Comparison of ENCODE assay signal across 8 cellular contexts in the genomic region with DNA sequence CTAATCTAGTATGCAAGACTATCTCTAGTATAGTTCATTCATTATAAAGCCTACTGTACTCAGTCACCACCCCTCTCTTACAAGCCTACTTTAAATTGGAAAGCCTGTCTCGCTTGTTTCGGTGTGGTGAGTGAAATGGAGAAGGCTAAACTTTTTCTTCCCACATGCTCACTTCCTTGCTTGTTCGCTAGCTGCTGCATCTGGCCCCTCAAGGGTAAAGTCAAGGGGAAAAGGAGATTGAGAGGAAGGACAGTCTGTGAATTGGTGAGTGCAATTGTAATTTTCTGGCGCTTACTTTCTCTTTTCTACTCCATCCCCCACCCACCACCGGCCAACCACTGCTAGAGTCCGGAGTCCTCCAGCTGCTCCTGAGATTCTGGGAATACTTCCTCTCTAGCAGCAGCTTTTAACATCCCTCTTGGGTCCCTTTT. TPM values are rescaled to one million over a fixed set of nuclear protein-coding genes. Genes with fewer than 3 reads are reported as not detected.
DNase-seq lines count a peak whose midpoint lies in the region; ATAC-seq and TF ChIP-seq lines count a peak whose summit lies in the region.

No MANE protein-coding gene starts in this region.

- H3K27me3 Mint-ChIP-seq in activated CD4-positive, alpha-beta T cell treated with anti-CD3 and anti-CD28 coated beads for 36 hours = no peaks in the 10 kb centered on the region
- no peaks in the 10 kb centered on the region for H3K27me3 Mint-ChIP-seq in activated CD4-positive, alpha-beta memory T cell treated with anti-CD3 and anti-CD28 coated beads for 36 hours
- no peaks in the 10 kb centered on the region for H3K27me3 Mint-ChIP-seq in stimulated activated memory B cell treated with anti-CD40 and anti-IgM and Interleukin-4, amounts not matched to agents 10 μg/mL and 1 μg/mL and 100 μg/mL, for 72 hours

- CTCF ChIA-PET in activated CD4-positive, alpha-beta T cell treated with anti-CD3 and anti-CD28 coated beads for 36 hours (lab: Charles Lee) = interaction anchor here (0.8 to 0.9 kb wide), 2 partner anchors 11 to 12 kb away, joined by 3 to 4 read pairs; no protein-coding TSS in a partner anchor
- CTCF ChIA-PET in activated CD4-positive, alpha-beta memory T cell treated with anti-CD3 and anti-CD28 coated beads for 36 hours (lab: Charles Lee) = interaction anchor here (4.2 kb wide), 1 partner anchor 12 kb away, joined by 25 read pairs; the partner anchor contains the start of gene ARAP2

- intact Hi-C loops in activated CD4-positive, alpha-beta T cell treated with anti-CD3 and anti-CD28 coated beads for 36 hours (cut with DNase I, micrococcal nuclease) = no loop called here
- intact Hi-C loops in activated CD4-positive, alpha-beta memory T cell treated with anti-CD3 and anti-CD28 coated beads for 36 hours (cut with micrococcal nuclease) = loop anchor here (1.0 kb wide), 1 partner anchor 8 kb away; no protein-coding TSS in a partner anchor

- H3K27ac Mint-ChIP-seq in activated CD4-positive, alpha-beta T cell treated with anti-CD3 and anti-CD28 coated beads for 36 hours = peak overlapping the region; percentile 82
- peak overlapping the region; percentile 82 for H3K27ac Mint-ChIP-seq in activated CD4-positive, alpha-beta memory T cell treated with anti-CD3 and anti-CD28 coated beads for 36 hours
- H3K27ac Mint-ChIP-seq in stimulated activated memory B cell treated with anti-CD40 and anti-IgM and Interleukin-4, amounts not matched to agents 10 μg/mL and 1 μg/mL and 100 μg/mL, for 72 hours = peak overlapping the region; percentile 95

- peak overlapping the region; percentile 37 for H3K4me3 Mint-ChIP-seq in activated CD4-positive, alpha-beta T cell treated with anti-CD3 and anti-CD28 coated beads for 36 hours
- peak overlapping the region; percentile 71 for H3K4me3 Mint-ChIP-seq in activated CD4-positive, alpha-beta memory T cell treated with anti-CD3 and anti-CD28 coated beads for 36 hours
- H3K4me3 Mint-ChIP-seq in stimulated activated memory B cell treated with anti-CD40 and anti-IgM and Interleukin-4, amounts not matched to agents 10 μg/mL and 1 μg/mL and 100 μg/mL, for 72 hours = peak overlapping the region; percentile 71

- no peak for TF ChIP-seq CTCF in omental fat pad (IDR thresholded peaks at IDR 0.05)

- peaks cover 39% of the 10 kb centered on the region for H3K4me1 Mint-ChIP-seq in activated CD4-positive, alpha-beta T cell treated with anti-CD3 and anti-CD28 coated beads for 36 hours
- peaks cover 42% of the 10 kb centered on the region for H3K4me1 Mint-ChIP-seq in activated CD4-positive, alpha-beta memory T cell treated with anti-CD3 and anti-CD28 coated beads for 36 hours (ENCODE audit: low read depth)
- peaks cover 35% of the 10 kb centered on the region for H3K4me1 Mint-ChIP-seq in stimulated activated memory B cell treated with anti-CD40 and anti-IgM and Interleukin-4, amounts not matched to agents 10 μg/mL and 1 μg/mL and 100 μg/mL, for 72 hours

- DNase-seq in activated CD4-positive, alpha-beta T cell treated with anti-CD3 and anti-CD28 coated beads for 36 hours = peak; percentile 34
- DNase-seq in activated CD4-positive, alpha-beta T cell treated with anti-CD3 and anti-CD28 coated beads, Interleukin-2, amount 50 U/mL, for 1 hour = no peak
- DNase-seq in activated CD4-positive, alpha-beta memory T cell treated with anti-CD3 and anti-CD28 coated beads for 36 hours = peak; percentile 50
- DNase-seq in KG1 (lab: John Stamatoyannopoulos, UW) (no peak), omental fat pad (ENCODE audit: low spot score) (no peak), NCI-H2081 (lab: John Stamatoyannopoulos, UW) (no peak)

- H3K9me3 Mint-ChIP-seq in activated CD4-positive, alpha-beta T cell treated with anti-CD3 and anti-CD28 coated beads for 36 hours (ENCODE audit: low read depth) = no peaks in the 10 kb centered on the region
- H3K9me3 Mint-ChIP-seq in activated CD4-positive, alpha-beta memory T cell treated with anti-CD3 and anti-CD28 coated beads for 36 hours = no peaks in the 10 kb centered on the region
- no peaks in the 10 kb centered on the region for H3K9me3 Mint-ChIP-seq in stimulated activated memory B cell treated with anti-CD40 and anti-IgM and Interleukin-4, amounts not matched to agents 10 μg/mL and 1 μg/mL and 100 μg/mL, for 72 hours

- POLR2A ChIA-PET in activated CD4-positive, alpha-beta T cell treated with anti-CD3 and anti-CD28 coated beads for 36 hours (lab: Charles Lee) = interaction anchor here (2.2 kb wide), 1 partner anchor 29 kb away, joined by 8 read pairs; no protein-coding TSS in a partner anchor
- POLR2A ChIA-PET in activated CD4-positive, alpha-beta memory T cell treated with anti-CD3 and anti-CD28 coated beads for 36 hours (lab: Charles Lee) = interaction anchor here (1.9 kb wide), 2 partner anchors 11 to 30 kb away, joined by 6 to 13 read pairs; no protein-coding TSS in a partner anchor

- H3K36me3 Mint-ChIP-seq in activated CD4-positive, alpha-beta T cell treated with anti-CD3 and anti-CD28 coated beads for 36 hours (ENCODE audit: low read depth) = no peaks in the 10 kb centered on the region
- H3K36me3 Mint-ChIP-seq in activated CD4-positive, alpha-beta memory T cell treated with anti-CD3 and anti-CD28 coated beads for 36 hours = peaks cover 3% of the 10 kb centered on the region
- no peaks in the 10 kb centered on the region for H3K36me3 Mint-ChIP-seq in stimulated activated memory B cell treated with anti-CD40 and anti-IgM and Interleukin-4, amounts not matched to agents 10 μg/mL and 1 μg/mL and 100 μg/mL, for 72 hours

- peak; percentile 61 for ATAC-seq in activated CD4-positive, alpha-beta T cell treated with anti-CD3 and anti-CD28 coated beads for 36 hours
- ATAC-seq in HG02981 (IDR thresholded peaks at IDR 0.05; ENCODE audit: unreplicated experiment) (peak; percentile 33), omental fat pad (ENCODE audit: low FRiP score) (no peak)
- ATAC-seq in stimulated activated memory B cell treated with anti-CD40 and anti-IgM and Interleukin-4, amounts not matched to agents 10 μg/mL and 1 μg/mL and 100 μg/mL, for 72 hours = peak; percentile 76

RNA-seq across cellular contexts. Expression of gene ARAP2, which starts 12.1 kb away (rescaled TPM):
- 10 to 100 TPM; 40.0 to 42.5 TPM for total RNA-seq in activated CD4-positive, alpha-beta T cell treated with anti-CD3 and anti-CD28 coated beads for 36 hours
- 10 to 100 TPM; 49.3 to 57.7 TPM for total RNA-seq in activated CD4-positive, alpha-beta memory T cell treated with anti-CD3 and anti-CD28 coated beads for 36 hours
- 100 to 1,000 TPM in 2 of 4 donors, 10 to 100 TPM in 2; 21.6 to 138 (median 72.3) TPM for total RNA-seq in omental fat pad

RNA-seq across cellular contexts. Expression of gene DTHD1, which starts 25.0 kb away (rescaled TPM):
- under 1 TPM; 0.73 to 0.76 TPM for total RNA-seq in activated CD4-positive, alpha-beta T cell treated with anti-CD3 and anti-CD28 coated beads for 36 hours
- total RNA-seq in activated CD4-positive, alpha-beta memory T cell treated with anti-CD3 and anti-CD28 coated beads for 36 hours = 1 to 10 TPM; 3.1 to 3.8 TPM
- total RNA-seq in omental fat pad = 1 to 10 TPM in 3 of 4 donors, under 1 TPM in 1; 0.84 to 3.0 (median 1.2) TPM

Comparison
In these comparisons a context has a peak if more than half of its experiments do, and no peak if none do; other contexts are left out.
1. DNase-seq: peak in activated CD4-positive, alpha-beta T cell treated with anti-CD3 and anti-CD28 coated beads for 36 hours (single experiment) and activated CD4-positive, alpha-beta memory T cell treated with anti-CD3 and anti-CD28 coated beads for 36 hours (single experiment); none in activated CD4-positive, alpha-beta T cell treated with anti-CD3 and anti-CD28 coated beads, Interleukin-2, amount 50 U/mL, for 1 hour (single experiment), KG1 (single experiment), omental fat pad (single experiment) and NCI-H2081 (0 of 2).
2. Peak in every context shown above with its lines, with median percentiles within 50 percentile points of each other: H3K27ac Mint-ChIP-seq and H3K4me3 Mint-ChIP-seq.